In genomic region chr1:207898836-207899235, GRCh38 we compare ENCODE assay signal across 26 cellular contexts. TPM values are rescaled to one million over a fixed set of nuclear protein-coding genes. Genes with fewer than 3 reads are reported as not detected.
"Had no signal": no experiment of that assay in that cellular context is flagged by ENCODE, and none has a peak within 500 bp of the region (broad histone marks: within the 10 kb centered on the region; RNA-seq: fewer than 3 reads in every experiment).

No MANE protein-coding gene starts in this region.

- DNase-seq: activated CD4-positive, alpha-beta T cell treated with anti-CD3 and anti-CD28 coated beads for 36 hours; activated CD4-positive, alpha-beta T cell treated with anti-CD3 and anti-CD28 coated beads, Interleukin-2, amount 50 U/mL, for 4 hours; activated CD4-positive, CD25-positive, alpha-beta regulatory T cell; activated naive CD4-positive, alpha-beta T cell; activated T-cell treated with anti-CD3 and anti-CD28 coated beads for 4 hours; activated T-cell treated with anti-CD3 and anti-CD28 coated beads, Interleukin-2, amount 50 U/mL, for 72 hours; anterior cingulate cortex; body of pancreas; cerebellar nuclear complex; colonic mucosa; effector memory CD4-positive, alpha-beta T cell; foreskin fibroblast; hippocampal formation; kidney; mesendoderm; posterior cingulate gyrus; right lobe of liver; stimulated activated CD4-positive, alpha-beta T cell treated with anti-CD3 and anti-CD28 coated beads, Interleukin-2, amount 100 ng/mL, for 48 hours; stimulated activated naive CD4-positive, alpha-beta T cell treated with Interleukin-2 at 50 U/mL for 16 hours; T-helper 1 cell; testis; uterus had no signal

- H3K27ac Mint-ChIP-seq: activated CD4-positive, alpha-beta T cell treated with anti-CD3 and anti-CD28 coated beads for 36 hours; activated naive CD8-positive, alpha-beta T cell; activated T-cell treated with anti-CD3 and anti-CD28 coated beads, Interleukin-2, amount 50 U/mL, for 72 hours; natural killer cell treated with Interleukin-12 subunit alpha and Interleukin-12 subunit beta and Interleukin-15 and Interleukin-18, amount 100 ng/mL, for 72 hours; T-helper 2 cell treated with Interferon-gamma antibody and Interleukin-4, amounts not matched to agents 5 μg/mL and 100 μg/mL, for 36 hours had no signal

- H3K4me1 ChIP-seq: body of pancreas, colonic mucosa, right lobe of liver, uterus had no signal

- ATAC-seq: activated CD4-positive, alpha-beta T cell treated with anti-CD3 and anti-CD28 coated beads for 36 hours; activated T-cell treated with anti-CD3 and anti-CD28 coated beads, Interleukin-2, amount 50 U/mL, for 72 hours; body of pancreas; natural killer cell treated with Interleukin-12 subunit alpha and Interleukin-12 subunit beta and Interleukin-15 and Interleukin-18, amount 100 ng/mL, for 72 hours; right lobe of liver had no signal

- H3K36me3 ChIP-seq: colonic mucosa, right lobe of liver, uterus had no signal

- H3K36me3 Mint-ChIP-seq: activated naive CD8-positive, alpha-beta T cell; natural killer cell treated with Interleukin-12 subunit alpha and Interleukin-12 subunit beta and Interleukin-15 and Interleukin-18, amount 100 ng/mL, for 72 hours had no signal

- H3K27me3 Mint-ChIP-seq: activated CD4-positive, alpha-beta T cell treated with anti-CD3 and anti-CD28 coated beads for 36 hours; activated naive CD8-positive, alpha-beta T cell had no signal

- H3K27me3 ChIP-seq: body of pancreas, colonic mucosa, right lobe of liver, testis, uterus had no signal

- H3K4me3 Mint-ChIP-seq: activated CD4-positive, alpha-beta T cell treated with anti-CD3 and anti-CD28 coated beads for 36 hours; activated naive CD8-positive, alpha-beta T cell; activated T-cell treated with anti-CD3 and anti-CD28 coated beads, Interleukin-2, amount 50 U/mL, for 72 hours; natural killer cell treated with Interleukin-12 subunit alpha and Interleukin-12 subunit beta and Interleukin-15 and Interleukin-18, amount 100 ng/mL, for 72 hours; T-helper 2 cell treated with Interferon-gamma antibody and Interleukin-4, amounts not matched to agents 5 μg/mL and 100 μg/mL, for 36 hours had no signal

- H3K9me3 Mint-ChIP-seq: activated T-cell treated with anti-CD3 and anti-CD28 coated beads, Interleukin-2, amount 50 U/mL, for 72 hours; natural killer cell treated with Interleukin-12 subunit alpha and Interleukin-12 subunit beta and Interleukin-15 and Interleukin-18, amount 100 ng/mL, for 72 hours; T-helper 2 cell treated with Interferon-gamma antibody and Interleukin-4, amounts not matched to agents 5 μg/mL and 100 μg/mL, for 36 hours had no signal

- H3K4me3 ChIP-seq: body of pancreas, colonic mucosa, lung, right lobe of liver, testis, uterus had no signal

- H3K9me3 ChIP-seq: body of pancreas, colonic mucosa, right lobe of liver, testis, uterus had no signal

- H3K27ac ChIP-seq: body of pancreas, colonic mucosa, right lobe of liver had no signal

RNA-seq across cellular contexts. Expression of gene CD34, which starts 12.1 kb away (rescaled TPM):
- total RNA-seq: natural killer cell treated with Interleukin-12 subunit alpha and Interleukin-12 subunit beta and Interleukin-15 and Interleukin-18, amount 100 ng/mL, for 72 hours had no signal
